ENCODE assay signal across 35 cellular contexts in genomic region chr11:103539166-103539565, GRCh38.
"Had no signal": no experiment of that assay in that cellular context is flagged by ENCODE, and none has a peak within 500 bp of the region (broad histone marks: within the 10 kb centered on the region; RNA-seq: fewer than 3 reads in every experiment).

No MANE protein-coding gene starts in this region.

- DNase-seq: Karpas-422, Kasumi-1, MG63, MM.1S, MV-4-11, NCI-H1048, NCI-H1092, NCI-H1092 treated with DMSO at 0.1 percent for 48 hours, NCI-H1105, NCI-H1105 treated with DMSO at 0.1 percent for 48 hours, NCI-H1417, NCI-H1417 treated with DMSO at 0.1 percent for 48 hours, NCI-H1436, NCI-H1436 treated with DMSO at 0.1 percent for 48 hours, NCI-H146, NCI-H1694, NCI-H1694 treated with DMSO at 0.1 percent for 48 hours, NCI-H187, NCI-H187 treated with DMSO at 0.1 percent for 48 hours, NCI-H1930, NCI-H2029, NCI-H2029 treated with DMSO at 0.1 percent for 48 hours, NCI-H2081, NCI-H2081 treated with DMSO at 0.1 percent for 48 hours, NCI-H2107, NCI-H2171, NCI-H2171 treated with DMSO at 0.1 percent for 48 hours, NCI-H2227 treated with DMSO at 0.1 percent for 48 hours, NCI-H226, NCI-H345, NCI-H446, NCI-H446 treated with DMSO at 0.1 percent for 48 hours, NCI-H510A, NCI-H510A treated with DMSO at 0.1 percent for 48 hours, NCI-H524 had no signal

- H3K36me3 ChIP-seq: MG63 had no signal

- H3K4me3 ChIP-seq: MG63 had no signal

- H3K27me3 ChIP-seq: MG63 had no signal

- H3K9me3 ChIP-seq: MG63 had no signal
